1 cellular context compared by ENCODE assay signal in the genomic region with DNA sequence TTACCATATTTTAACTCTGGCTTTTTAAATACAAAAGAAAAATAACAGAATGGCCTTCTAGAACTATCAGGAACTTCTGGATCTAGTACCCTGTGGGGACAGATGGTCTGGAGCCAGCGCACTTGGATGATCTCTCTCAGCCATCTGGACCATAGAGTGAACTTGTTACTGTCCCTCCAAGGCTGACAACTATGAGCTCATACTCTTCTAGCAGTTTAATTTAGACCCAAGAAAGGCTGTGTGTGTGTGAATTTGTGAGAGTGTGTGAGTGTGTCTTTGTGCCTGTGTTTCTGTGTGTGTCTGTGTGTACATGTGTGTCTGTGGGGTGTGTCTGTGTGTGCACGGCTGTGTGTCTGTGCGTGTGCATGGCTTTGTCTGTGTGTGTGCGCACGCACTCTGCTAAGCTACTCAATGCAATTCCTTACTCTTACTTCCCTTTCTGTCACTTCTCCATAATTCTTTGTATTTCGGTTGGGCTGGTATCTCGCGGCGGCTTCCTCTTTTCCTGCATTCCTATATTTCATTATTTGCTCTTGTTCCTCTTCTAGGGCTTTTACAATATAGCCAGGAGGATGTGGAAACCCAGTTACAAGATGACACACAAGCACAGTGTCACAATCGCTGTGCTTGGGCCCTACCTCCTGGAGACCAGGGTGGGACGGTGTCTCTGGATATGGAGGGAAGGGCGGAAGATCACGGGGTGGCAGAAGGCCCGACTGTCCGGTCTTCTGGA.
TF ChIP-seq lines count a peak whose summit lies in the region.

No MANE protein-coding gene starts in this region.

TF ChIP-seq in K562, 482 proteins besides CTCF, POLR2A, EP300 and RAD21 (continued from another document and continues in another):
- no peak for TF ChIP-seq HOMEZ (CRISPR knock-in tag; IDR thresholded peaks at IDR 0.05)
- TF ChIP-seq PATZ1 (CRISPR knock-in tag; IDR thresholded peaks at IDR 0.05; ENCODE audit: borderline replicate concordance): no peak
- no peak for TF ChIP-seq ZBTB1 (CRISPR knock-in tag; IDR thresholded peaks at IDR 0.05; ENCODE audit: borderline replicate concordance, low read depth)
- no peak for TF ChIP-seq RCOR1 (IDR thresholded peaks at IDR 0.05; ENCODE audit: borderline replicate concordance in 1 of 2, low read depth in 2 of 2, low read length in 2 of 2)
- TF ChIP-seq ZNF354B (CRISPR knock-in tag; IDR thresholded peaks at IDR 0.05): no peak
- TF ChIP-seq NBN (IDR thresholded peaks at IDR 0.05; ENCODE audit: low read depth): peak; percentile 49; the same call in 1 of the 2 replicates
- no peak for TF ChIP-seq STAT6 (CRISPR knock-in tag; IDR thresholded peaks at IDR 0.05)
- TF ChIP-seq EP400 (IDR thresholded peaks at IDR 0.05): 0 out of 2 replicates have a peak, but pooled peaks have one; percentile 32
- TF ChIP-seq TEAD4 (IDR thresholded peaks at IDR 0.05; ENCODE audit: low read length): no peak
- TF ChIP-seq TEAD4 (CRISPR knock-in tag; IDR thresholded peaks at IDR 0.05; ENCODE audit: borderline replicate concordance): no peak
- TF ChIP-seq ATF7 (IDR thresholded peaks at IDR 0.05): peak; percentile 89
- no peak for TF ChIP-seq SIN3B (IDR thresholded peaks at IDR 0.05; ENCODE audit: low read depth)
- TF ChIP-seq TOE1 (IDR thresholded peaks at IDR 0.05; ENCODE audit: borderline replicate concordance): no peak
- TF ChIP-seq TOE1 (CRISPR knock-in tag; IDR thresholded peaks at IDR 0.05; ENCODE audit: borderline replicate concordance, low read depth): no peak
- no peak for TF ChIP-seq PURB (CRISPR knock-in tag; IDR thresholded peaks at IDR 0.05; ENCODE audit: low read depth)
- no peak for TF ChIP-seq ZBED1 (IDR thresholded peaks at IDR 0.05)
- TF ChIP-seq ZNF121 (CRISPR knock-in tag; conservative IDR thresholded peaks at IDR 0.05): no peak
- TF ChIP-seq HCFC1 (IDR thresholded peaks at IDR 0.05; ENCODE audit: low read depth, low read length): no peak
- no peak for TF ChIP-seq NCOA2 (IDR thresholded peaks at IDR 0.05; ENCODE audit: partially characterized antibody in 2 of 2)
- no peak for TF ChIP-seq ZNF232 (CRISPR knock-in tag; IDR thresholded peaks at IDR 0.05)
- no peak for TF ChIP-seq ZNF174 (CRISPR knock-in tag; IDR thresholded peaks at IDR 0.05)
- no peak for TF ChIP-seq ZNF316 (IDR thresholded peaks at IDR 0.05)
- no peak for TF ChIP-seq ZFP36 (IDR thresholded peaks at IDR 0.05; ENCODE audit: low read depth, low read length, partially characterized antibody)
- peak; percentile 50; the same call in 1 of the 2 replicates for TF ChIP-seq HMBOX1 (IDR thresholded peaks at IDR 0.05)
- TF ChIP-seq FOXM1 (IDR thresholded peaks at IDR 0.05; ENCODE audit: low read depth): no peak
- no peak for TF ChIP-seq FOXM1 (CRISPR knock-in tag; IDR thresholded peaks at IDR 0.05; ENCODE audit: low read depth)
- TF ChIP-seq TEAD1 (CRISPR knock-in tag; IDR thresholded peaks at IDR 0.05): no peak
- TF ChIP-seq PHTF2 (CRISPR knock-in tag; IDR thresholded peaks at IDR 0.05): no peak
- TF ChIP-seq CCNT2 (IDR thresholded peaks at IDR 0.05; ENCODE audit: borderline replicate concordance, extremely low read depth, insufficient read length, low read depth, low read length): no peak
- TF ChIP-seq BCOR (IDR thresholded peaks at IDR 0.05): 0 out of 2 replicates have a peak, but pooled peaks have one; percentile 43
- TF ChIP-seq RBM22 (IDR thresholded peaks at IDR 0.05; ENCODE audit: low read depth, low read length, poor library complexity, severe bottlenecking): no peak
- TF ChIP-seq HNRNPH1 (optimal IDR thresholded peaks at IDR 0.05; ENCODE audit: low read depth, low read length): no peak
- TF ChIP-seq NR2C1 (IDR thresholded peaks at IDR 0.05): no peak
- no peak for TF ChIP-seq NR2C1 (tag; IDR thresholded peaks at IDR 0.05)
- no peak for TF ChIP-seq ZNF584 (CRISPR knock-in tag; IDR thresholded peaks at IDR 0.05; ENCODE audit: low read depth)
- no peak for TF ChIP-seq SRF (CRISPR knock-in tag; IDR thresholded peaks at IDR 0.05)
- no peak for TF ChIP-seq ILF3 (IDR thresholded peaks at IDR 0.05; ENCODE audit: borderline replicate concordance)
- TF ChIP-seq, protein P1, sequence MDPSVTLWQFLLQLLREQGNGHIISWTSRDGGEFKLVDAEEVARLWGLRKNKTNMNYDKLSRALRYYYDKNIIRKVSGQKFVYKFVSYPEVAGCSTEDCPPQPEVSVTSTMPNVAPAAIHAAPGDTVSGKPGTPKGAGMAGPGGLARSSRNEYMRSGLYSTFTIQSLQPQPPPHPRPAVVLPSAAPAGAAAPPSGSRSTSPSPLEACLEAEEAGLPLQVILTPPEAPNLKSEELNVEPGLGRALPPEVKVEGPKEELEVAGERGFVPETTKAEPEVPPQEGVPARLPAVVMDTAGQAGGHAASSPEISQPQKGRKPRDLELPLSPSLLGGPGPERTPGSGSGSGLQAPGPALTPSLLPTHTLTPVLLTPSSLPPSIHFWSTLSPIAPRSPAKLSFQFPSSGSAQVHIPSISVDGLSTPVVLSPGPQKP (CRISPR knock-in tag; IDR thresholded peaks at IDR 0.05): no peak
- TF ChIP-seq, protein P2, sequence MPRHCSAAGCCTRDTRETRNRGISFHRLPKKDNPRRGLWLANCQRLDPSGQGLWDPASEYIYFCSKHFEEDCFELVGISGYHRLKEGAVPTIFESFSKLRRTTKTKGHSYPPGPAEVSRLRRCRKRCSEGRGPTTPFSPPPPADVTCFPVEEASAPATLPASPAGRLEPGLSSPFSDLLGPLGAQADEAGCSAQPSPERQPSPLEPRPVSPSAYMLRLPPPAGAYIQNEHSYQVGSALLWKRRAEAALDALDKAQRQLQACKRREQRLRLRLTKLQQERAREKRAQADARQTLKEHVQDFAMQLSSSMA (CRISPR knock-in tag; IDR thresholded peaks at IDR 0.05): no peak
- peak in 1 of 2 experiments; percentile 68; a peak in 2 of 4 replicates for TF ChIP-seq HDAC1 (IDR thresholded peaks at IDR 0.05)
- TF ChIP-seq GABPB1 (CRISPR knock-in tag; IDR thresholded peaks at IDR 0.05): no peak
- TF ChIP-seq ZNF197 (CRISPR knock-in tag; IDR thresholded peaks at IDR 0.05; ENCODE audit: low read depth): 0 out of 2 replicates have a peak, but pooled peaks have one; percentile 64
- TF ChIP-seq, protein P3, sequence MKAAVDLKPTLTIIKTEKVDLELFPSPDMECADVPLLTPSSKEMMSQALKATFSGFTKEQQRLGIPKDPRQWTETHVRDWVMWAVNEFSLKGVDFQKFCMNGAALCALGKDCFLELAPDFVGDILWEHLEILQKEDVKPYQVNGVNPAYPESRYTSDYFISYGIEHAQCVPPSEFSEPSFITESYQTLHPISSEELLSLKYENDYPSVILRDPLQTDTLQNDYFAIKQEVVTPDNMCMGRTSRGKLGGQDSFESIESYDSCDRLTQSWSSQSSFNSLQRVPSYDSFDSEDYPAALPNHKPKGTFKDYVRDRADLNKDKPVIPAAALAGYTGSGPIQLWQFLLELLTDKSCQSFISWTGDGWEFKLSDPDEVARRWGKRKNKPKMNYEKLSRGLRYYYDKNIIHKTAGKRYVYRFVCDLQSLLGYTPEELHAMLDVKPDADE (conservative IDR thresholded peaks at IDR 0.05; ENCODE audit: control insufficient read depth, low read depth, low read length): no peak
- TF ChIP-seq GATAD2A (IDR thresholded peaks at IDR 0.05): no peak; the same call in 1 of the 2 replicates
- TF ChIP-seq, protein P4, sequence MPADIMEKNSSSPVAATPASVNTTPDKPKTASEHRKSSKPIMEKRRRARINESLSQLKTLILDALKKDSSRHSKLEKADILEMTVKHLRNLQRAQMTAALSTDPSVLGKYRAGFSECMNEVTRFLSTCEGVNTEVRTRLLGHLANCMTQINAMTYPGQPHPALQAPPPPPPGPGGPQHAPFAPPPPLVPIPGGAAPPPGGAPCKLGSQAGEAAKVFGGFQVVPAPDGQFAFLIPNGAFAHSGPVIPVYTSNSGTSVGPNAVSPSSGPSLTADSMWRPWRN (IDR thresholded peaks at IDR 0.05; ENCODE audit: low read depth): 0 out of 2 replicates have a peak, but pooled peaks have one; percentile 9
- no peak for TF ChIP-seq DIDO1 (tag; IDR thresholded peaks at IDR 0.05; ENCODE audit: low read depth)
- TF ChIP-seq TRIM28 (IDR thresholded peaks at IDR 0.05): no peak
- peak; percentile 75; the same call in 1 of the 2 replicates for TF ChIP-seq LARP7 (IDR thresholded peaks at IDR 0.05)
- TF ChIP-seq CTBP1 (IDR thresholded peaks at IDR 0.05; ENCODE audit: borderline replicate concordance): peak; percentile 51
- TF ChIP-seq BRF1 (IDR thresholded peaks at IDR 0.05; ENCODE audit: borderline replicate concordance, extremely low read depth, insufficient read length): no peak
- TF ChIP-seq GTF2E2 (tag; IDR thresholded peaks at IDR 0.05): no peak
- peak; percentile 46; the same call in 1 of the 2 replicates for TF ChIP-seq SP1 (CRISPR knock-in tag; IDR thresholded peaks at IDR 0.05)
- TF ChIP-seq E2F6 (IDR thresholded peaks at IDR 0.05; ENCODE audit: borderline replicate concordance in 1 of 2, extremely low read depth in 1 of 2, insufficient read depth in 1 of 2, insufficient read length in 1 of 2, low read depth in 1 of 2, low read length in 1 of 2, poor library complexity in 1 of 2, severe bottlenecking in 1 of 2): no peak
- no peak; the same call in none of the 2 replicates for TF ChIP-seq SMARCC2 (IDR thresholded peaks at IDR 0.05; ENCODE audit: low read depth)
- no peak for TF ChIP-seq ZNF384 (IDR thresholded peaks at IDR 0.05; ENCODE audit: low read depth, low read length)
- no peak for TF ChIP-seq ZNF778 (CRISPR knock-in tag; IDR thresholded peaks at IDR 0.05)
- no peak for TF ChIP-seq ELF1 (tag; IDR thresholded peaks at IDR 0.05)
- TF ChIP-seq YY1 (IDR thresholded peaks at IDR 0.05; ENCODE audit: borderline replicate concordance in 1 of 3, control insufficient read depth in 1 of 3, extremely low read depth in 1 of 3, insufficient read depth in 3 of 3, insufficient read length in 1 of 3, insufficient replicate concordance in 2 of 3, low read depth in 1 of 3, low read length in 2 of 3): no peak
- TF ChIP-seq MYC (IDR thresholded peaks at IDR 0.05; ENCODE audit: low read depth, low read length): no peak
- TF ChIP-seq MYC (CRISPR knock-in tag; IDR thresholded peaks at IDR 0.05; ENCODE audit: borderline replicate concordance, low read depth): no peak
- TF ChIP-seq NR4A1 (CRISPR knock-in tag; IDR thresholded peaks at IDR 0.05): no peak
- no peak for TF ChIP-seq NR4A1 (tag; IDR thresholded peaks at IDR 0.05)
- no peak for TF ChIP-seq HDAC3 (IDR thresholded peaks at IDR 0.05; ENCODE audit: borderline replicate concordance, partially characterized antibody)
- TF ChIP-seq NFYB (IDR thresholded peaks at IDR 0.05; ENCODE audit: extremely low read depth, insufficient read length): no peak
- no peak for TF ChIP-seq ZFP30 (CRISPR knock-in tag; IDR thresholded peaks at IDR 0.05; ENCODE audit: borderline replicate concordance)
